Comparison of ENCODE assay signal across 8 cellular contexts in the genomic region with DNA sequence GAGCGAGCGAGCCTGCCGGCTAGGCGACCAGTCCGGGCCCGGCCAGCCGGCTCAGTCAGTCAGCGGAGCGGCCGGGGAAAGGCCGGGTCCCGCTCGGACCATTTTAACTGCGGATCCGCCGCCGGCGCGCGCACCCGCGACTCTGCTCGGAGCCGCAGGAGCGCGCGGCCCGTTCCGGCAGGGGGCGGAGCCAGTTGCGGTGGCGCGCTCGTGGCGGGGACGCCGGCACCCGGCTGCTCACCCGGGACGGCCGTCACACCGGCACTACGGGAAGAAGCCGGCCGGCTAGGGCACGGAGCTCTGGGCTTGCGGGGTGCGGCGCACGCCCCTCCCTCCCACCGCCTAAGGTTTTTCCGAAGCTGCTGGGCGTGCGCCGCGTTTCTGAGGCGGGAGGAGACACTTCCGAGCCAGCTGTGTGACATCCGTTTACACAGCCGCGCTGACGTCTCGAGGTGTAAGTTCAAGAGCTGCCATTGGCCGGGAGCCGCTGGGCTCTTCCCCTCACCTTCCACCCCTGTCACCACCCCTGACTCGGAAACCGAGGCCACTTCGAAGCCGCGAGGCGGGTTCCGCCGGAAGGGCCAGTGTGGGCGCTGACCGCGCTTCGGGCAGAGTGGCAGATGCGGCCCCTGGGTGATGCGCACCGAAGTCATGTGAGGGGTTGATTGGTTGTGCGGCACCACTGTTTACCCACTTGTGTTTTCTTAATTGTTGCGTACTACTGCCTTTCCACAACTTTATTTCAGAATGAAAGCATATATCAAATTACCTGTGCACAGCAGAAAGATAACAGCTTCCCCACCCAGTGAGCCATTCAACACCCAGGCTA.
DNase-seq lines count a peak whose midpoint lies in the region; ATAC-seq lines count a peak whose summit lies in the region.

A gene (minus strand): TSS at position 144 of the 829 bp plus-strand sequence.

- H3K27ac ChIP-seq in cingulate gyrus (ENCODE audit: low read depth, low read length): peak within 1 kb of the TSS; percentile 89

- peak; percentile 95 for DNase-seq in AG20443 (ENCODE audit: low spot score)
- peak; percentile 78 for DNase-seq in NCI-H510A treated with DMSO at 0.1 percent for 48 hours (lab: John Stamatoyannopoulos, UW)
- peak; percentile 75 to 77 for DNase-seq in activated CD4-positive, alpha-beta T cell treated with anti-CD3 and anti-CD28 coated beads for 24 hours (ENCODE audit: low read depth in 2 of 2)
- DNase-seq in kidney glomerular epithelial cell (lab: John Stamatoyannopoulos, UW): peak; percentile 75
- DNase-seq in stimulated activated CD4-positive, alpha-beta T cell treated with anti-CD3 and anti-CD28 coated beads, Interleukin-1b, Interleukin-23, amount 100 ng/mL, for 24 hours (ENCODE audit: low read depth in 4 of 4, low spot score in 1 of 4): peak; percentile 72 to 82 (median 78)

- ATAC-seq in GM19043 (IDR thresholded peaks at IDR 0.05; ENCODE audit: low read depth, unreplicated experiment) (peak; percentile 65), HG03378 (IDR thresholded peaks at IDR 0.05; ENCODE audit: unreplicated experiment) (peak; percentile 84)

Comparison
In these comparisons a context has a peak if more than half of its experiments do, and no peak if none do; other contexts are left out.
1. Peak in every context shown above with its lines: DNase-seq, ATAC-seq and H3K27ac ChIP-seq.